1 cellular context compared by ENCODE assay signal in the genomic region with DNA sequence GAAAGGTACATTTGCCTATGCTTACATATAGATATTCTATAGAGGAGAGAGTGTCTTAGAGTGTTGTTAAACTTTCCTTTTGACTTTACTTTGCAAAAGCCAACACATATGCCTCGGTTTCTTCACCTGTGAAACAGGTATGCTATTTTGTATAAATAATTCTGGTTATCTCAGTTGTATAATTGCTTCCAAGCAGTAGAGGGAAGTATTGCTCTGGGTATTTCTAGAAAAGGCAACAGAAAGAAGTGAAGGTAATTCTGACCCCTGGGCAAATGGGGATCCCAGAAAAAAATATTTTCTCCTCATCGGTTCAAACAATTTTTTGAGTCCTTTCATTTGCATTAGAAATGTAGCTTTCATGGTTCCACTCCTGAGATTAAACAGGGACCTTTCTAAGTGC.
TF ChIP-seq lines count a peak whose summit lies in the region.

No MANE protein-coding gene starts in this region.

TF ChIP-seq in H1, 55 proteins besides CTCF, POLR2A, EP300 and RAD21:
- TF ChIP-seq TEAD4 (IDR thresholded peaks at IDR 0.05; ENCODE audit: low read depth, low read length) (no peak), JUN (IDR thresholded peaks at IDR 0.05; ENCODE audit: low read depth, low read length) (no peak), CBX8 (IDR thresholded peaks at IDR 0.05; ENCODE audit: borderline replicate concordance, low read depth, low read length) (no peak), ASH2L (IDR thresholded peaks at IDR 0.05; ENCODE audit: low read length) (no peak), MAX (IDR thresholded peaks at IDR 0.05) (no peak), HDAC2 (IDR thresholded peaks at IDR 0.05; ENCODE audit: borderline replicate concordance in 1 of 2, low read depth in 2 of 2, low read length in 2 of 2) (no peak), PHF8 (conservative IDR thresholded peaks at IDR 0.05; ENCODE audit: low read depth, low read length) (no peak), KDM1A (IDR thresholded peaks at IDR 0.05; ENCODE audit: borderline replicate concordance, low read length) (no peak), RFX5 (IDR thresholded peaks at IDR 0.05; ENCODE audit: borderline replicate concordance, low read depth, low read length) (no peak), TCF12 (IDR thresholded peaks at IDR 0.05; ENCODE audit: low read depth, low read length) (no peak), KDM4A (IDR thresholded peaks at IDR 0.05; ENCODE audit: low read depth, low read length, severe bottlenecking) (no peak), CEBPB (IDR thresholded peaks at IDR 0.05; ENCODE audit: low read depth, low read length) (no peak), SIRT6 (IDR thresholded peaks at IDR 0.05; ENCODE audit: low read length) (no peak), HDAC6 (IDR thresholded peaks at IDR 0.05; ENCODE audit: low read depth, low read length) (no peak), CTBP2 (IDR thresholded peaks at IDR 0.05; ENCODE audit: borderline replicate concordance, insufficient read depth, insufficient read length, low read length) (no peak)
